28 cellular contexts compared by ENCODE assay signal in genomic region chr3:126972866-126973265, GRCh38. TPM values are rescaled to one million over a fixed set of nuclear protein-coding genes. Genes with fewer than 3 reads are reported as not detected.
DNase-seq lines count a peak whose midpoint lies in the region; ATAC-seq and TF ChIP-seq lines count a peak whose summit lies in the region.
"Had no signal": no experiment of that assay in that cellular context is flagged by ENCODE, and none has a peak within 500 bp of the region (broad histone marks: within the 10 kb centered on the region; RNA-seq: fewer than 3 reads in every experiment).

No MANE protein-coding gene starts in this region.

- no peak for TF ChIP-seq RAD21 in HCT116 (IDR thresholded peaks at IDR 0.05; ENCODE audit: low read depth)

- RAD21 ChIA-PET in HCT116 (lab: Charles Lee; ENCODE audit: low non-redundant PET in 1 of 2, low total read pairs in 2 of 2, uncharacterized antibody in 2 of 2, unreplicated experiment in 2 of 2), result no interaction called here

- intact Hi-C loops in HCT116 (cut with micrococcal nuclease), result no loop called here
- intact Hi-C loops in esophagus muscularis mucosa (cut with DNase I), result no loop called here

- no peaks in the 10 kb centered on the region for H3K36me3 ChIP-seq in DND-41 (ENCODE audit: insufficient read depth, low read length)
- no peaks in the 10 kb centered on the region for H3K36me3 ChIP-seq in HCT116 (ENCODE audit: control insufficient read depth in 1 of 2, insufficient read depth in 2 of 2, low read length in 2 of 2)
- H3K36me3 ChIP-seq in WERI-Rb-1, result no peaks in the 10 kb centered on the region
- H3K36me3 ChIP-seq in mesenchymal stem cell (ENCODE audit: control insufficient read depth in 1 of 2, insufficient read depth in 2 of 2, low read depth in 1 of 2, low read length in 2 of 2), result no peaks in the 10 kb centered on the region
- H3K36me3 ChIP-seq in esophagus muscularis mucosa, result no peaks in the 10 kb centered on the region
- H3K36me3 ChIP-seq: lower lobe of right lung, prostate gland, sigmoid colon, transverse colon had no signal

- H3K4me1 ChIP-seq in DND-41 (ENCODE audit: insufficient read depth, low read length), result no peaks in the 10 kb centered on the region
- H3K4me1 ChIP-seq in HCT116 (ENCODE audit: control insufficient read depth in 1 of 2, insufficient read depth in 2 of 2, low read length in 2 of 2), result no peaks in the 10 kb centered on the region
- H3K4me1 ChIP-seq in mesenchymal stem cell (ENCODE audit: control insufficient read depth, insufficient read depth, low read depth, low read length), result peaks cover 14% of the 10 kb centered on the region
- peaks cover 5 to 15% (median 11%) of the 10 kb centered on the region in 4 donors for H3K4me1 ChIP-seq in esophagus muscularis mucosa
- H3K4me1 ChIP-seq: lower lobe of right lung, prostate gland, transverse colon had no signal

- peak overlapping the region; percentile 32 for H4K8ac ChIP-seq in mesenchymal stem cell (ENCODE audit: low read length)

- POLR2A ChIA-PET in HCT116 (lab: Charles Lee), result no interaction called here

- H3K4me3 ChIP-seq in DND-41 (ENCODE audit: low read depth in 1 of 2, low read length in 2 of 2), result no peak overlapping the region
- H3K4me3 ChIP-seq in HCT116 (replicated peaks in 1 of 2; ENCODE audit: low read depth in 1 of 2, low read length in 2 of 2), result no peak overlapping the region
- no peak overlapping the region for H3K4me3 ChIP-seq in WERI-Rb-1 (ENCODE audit: low read depth, low read length)
- H3K4me3 ChIP-seq in mesenchymal stem cell (ENCODE audit: insufficient read depth in 1 of 2, low read depth in 1 of 2, low read length in 2 of 2), result no peak overlapping the region
- no peak overlapping the region for H3K4me3 ChIP-seq in esophagus muscularis mucosa
- H3K4me3 ChIP-seq: lower lobe of right lung, prostate gland, sigmoid colon, transverse colon had no signal

- H3K79me2 ChIP-seq in DND-41 (ENCODE audit: insufficient read depth, low read length) (no peaks in the 10 kb centered on the region), HCT116 (ENCODE audit: insufficient read depth, low read length) (no peaks in the 10 kb centered on the region)

- H2BK120ac ChIP-seq in mesenchymal stem cell (ENCODE audit: low read depth, low read length), result peak overlapping the region; percentile 90

- no peak for DNase-seq in DND-41
- DNase-seq in HCT116 (ENCODE audit: low read depth, low spot score), result no peak
- DNase-seq in WERI-Rb-1, result no peak
- DNase-seq in mesenchymal stem cell, result no peak
- no peak for DNase-seq in GM19240 (ENCODE audit: insufficient read length, low spot score)
- no peak for DNase-seq in stimulated activated CD4-positive, alpha-beta T cell treated with anti-CD3 and anti-CD28 coated beads, Interleukin-4, amount 100 ng/mL, for 24 hours
- no peak for DNase-seq in esophagus muscularis mucosa (ENCODE audit: extremely low spot score)
- DNase-seq: activated CD4-positive, alpha-beta memory T cell treated with anti-CD3 and anti-CD28 coated beads, Interleukin-2, amount 10 ng/mL, durations not matched to agents 7 days and 5 days; activated CD4-positive, CD25-positive, alpha-beta regulatory T cell treated with anti-CD3 and anti-CD28 coated beads, Interleukin-2, amount 50 U/mL, for 72 hours; activated CD8-positive, alpha-beta memory T cell treated with anti-CD3 and anti-CD28 coated beads, Interleukin-2, amount 50 U/mL, for 4 hours; activated naive CD4-positive, alpha-beta T cell treated with Interleukin-2 at 50 U/mL for 16 hours; dermis blood vessel endothelial cell; DMS53; kidney glomerular epithelial cell; lower lobe of right lung; naive thymus-derived CD8-positive, alpha-beta T cell; NCI-H1436 treated with DMSO at 0.1 percent for 48 hours; NCI-H2107; NCI-H446; NCI-H748 treated with DMSO at 0.1 percent for 48 hours; OCI-M1; sigmoid colon; stimulated activated CD4-positive, alpha-beta T cell treated with anti-CD3 and anti-CD28 coated beads, Interleukin-12 subunit alpha, Interleukin-12 subunit beta, amount 100 ng/mL, for 4 hours; stimulated activated CD4-positive, alpha-beta T cell treated with anti-CD3 and anti-CD28 coated beads, Interleukin-4, amount 100 ng/mL, for 4 hours; transverse colon had no signal

- peak overlapping the region in 1 of 2 experiments; percentile 10 for H3K4ac ChIP-seq in mesenchymal stem cell (ENCODE audit: low read depth in 1 of 2, low read length in 2 of 2)

- CTCF ChIA-PET in HCT116 (lab: Charles Lee), result interaction anchor here (1.1 to 1.2 kb wide), 2 partner anchors 10 to 483 kb away, joined by 3 read pairs; partner anchors contain the start of gene PLXNA1

- H2AFZ ChIP-seq in DND-41 (ENCODE audit: low read depth, low read length), result no peak overlapping the region
- no peak overlapping the region for H2AFZ ChIP-seq in HCT116 (ENCODE audit: low read depth, low read length, poor library complexity, severe bottlenecking)
- H2AFZ ChIP-seq in mesenchymal stem cell (ENCODE audit: low read depth, low read length), result no peak overlapping the region

- BruUV-seq in HCT116 (replicated peaks; lab: Mats Ljungman, UMichigan), result no TSS peak

- peak overlapping the region; percentile 92 for H4K91ac ChIP-seq in mesenchymal stem cell (ENCODE audit: low read length)

- H3K18ac ChIP-seq in mesenchymal stem cell (ENCODE audit: low read depth in 1 of 2, low read length in 2 of 2), result peak overlapping the region; percentile 22 to 91

- H2AK5ac ChIP-seq in mesenchymal stem cell (ENCODE audit: low read length, severe bottlenecking), result no peak overlapping the region

- H3K4me2 ChIP-seq in DND-41 (ENCODE audit: insufficient read depth, low read length) (no peak overlapping the region), HCT116 (ENCODE audit: low read length) (no peak overlapping the region), mesenchymal stem cell (ENCODE audit: low read length, poor library complexity, severe bottlenecking) (no peak overlapping the region)
- H3K4me2 ChIP-seq: KMS-11 had no signal

- H3K9me3 ChIP-seq in DND-41 (ENCODE audit: insufficient read depth, low read length, severe bottlenecking), result peaks cover 18% of the 10 kb centered on the region
- peaks cover 7 to 11% of the 10 kb centered on the region in 2 experiments; a peak in 3 of 4 replicates for H3K9me3 ChIP-seq in HCT116 (ENCODE audit: control insufficient read depth in 1 of 2, insufficient read depth in 1 of 2, low read depth in 1 of 2, low read length in 2 of 2)
- peaks cover 12% of the 10 kb centered on the region for H3K9me3 ChIP-seq in WERI-Rb-1 (ENCODE audit: severe bottlenecking)
- H3K9me3 ChIP-seq in mesenchymal stem cell (ENCODE audit: control insufficient read depth, low read length), result peaks cover 13% of the 10 kb centered on the region
- H3K9me3 ChIP-seq in esophagus muscularis mucosa, result peaks cover 0 to 25% (median 18%) of the 10 kb centered on the region in 4 donors
- H3K9me3 ChIP-seq: prostate gland had no signal

- no peak overlapping the region for H2BK5ac ChIP-seq in mesenchymal stem cell (ENCODE audit: low read depth, low read length, poor library complexity, severe bottlenecking)

- TF ChIP-seq POLR2A in HCT116 (IDR thresholded peaks at IDR 0.05; ENCODE audit: borderline replicate concordance, extremely low read depth, insufficient read depth, insufficient read length) (no peak), esophagus muscularis mucosa (IDR thresholded peaks at IDR 0.05; ENCODE audit: low read depth) (no peak)

- no peaks in the 10 kb centered on the region for H3K79me1 ChIP-seq in mesenchymal stem cell (replicated peaks; ENCODE audit: low read length, poor library complexity, severe bottlenecking)

- no peak overlapping the region for H3K14ac ChIP-seq in mesenchymal stem cell (ENCODE audit: low read length in 2 of 2)

- ATAC-seq in DND-41 (ENCODE audit: insufficient read depth, low read depth), result no peak
- ATAC-seq in HCT116, result peak; percentile 47; the same call in 1 of the 2 replicates
- ATAC-seq: naive thymus-derived CD8-positive, alpha-beta T cell had no signal

- no peaks in the 10 kb centered on the region for H4K20me1 ChIP-seq in DND-41 (ENCODE audit: insufficient read depth, low read length)
- H4K20me1 ChIP-seq in HCT116 (ENCODE audit: insufficient read depth), result no peaks in the 10 kb centered on the region

- H3K27me3 ChIP-seq in DND-41 (ENCODE audit: insufficient read depth, low read length, poor library complexity) (no peaks in the 10 kb centered on the region), HCT116 (ENCODE audit: insufficient read depth, low read length) (no peaks in the 10 kb centered on the region; the same call in 1 of the 2 replicates), WERI-Rb-1 (ENCODE audit: insufficient read depth, low read depth, severe bottlenecking) (no peaks in the 10 kb centered on the region), mesenchymal stem cell (ENCODE audit: control insufficient read depth in 1 of 2, insufficient read depth in 1 of 2, low read length in 2 of 2) (no peaks in the 10 kb centered on the region), esophagus muscularis mucosa (peaks cover 0 to 27% (median 0%) of the 10 kb centered on the region in 4 donors)
- H3K27me3 ChIP-seq: transverse colon had no signal

- no peak for TF ChIP-seq EP300 in esophagus muscularis mucosa (IDR thresholded peaks at IDR 0.05)

- 89% methylated on average over 5 of the region's 5 CpGs for WGBS in mesenchymal stem cell
- WGBS in esophagus muscularis mucosa, result 89% methylated on average over 5 of the region's 5 CpGs

- TF ChIP-seq CTCF in DND-41 (IDR thresholded peaks at IDR 0.05; ENCODE audit: borderline replicate concordance, extremely low read depth, low read length, poor library complexity, severe bottlenecking) (peak; percentile 9), HCT116 (IDR thresholded peaks at IDR 0.05 in 2 of 3, conservative IDR thresholded peaks at IDR 0.05 in 1 of 3; ENCODE audit: borderline replicate concordance in 1 of 3, insufficient read depth in 1 of 3, low read depth in 2 of 3, low read length in 2 of 3) (no peak), WERI-Rb-1 (IDR thresholded peaks at IDR 0.05; ENCODE audit: low read depth, low read length) (peak; percentile 43; the same call in 1 of the 2 replicates), esophagus muscularis mucosa (IDR thresholded peaks at IDR 0.05) (no peak)

- H3K9ac ChIP-seq in DND-41 (ENCODE audit: low read depth, low read length) (no peak overlapping the region), HCT116 (ENCODE audit: low read length) (no peak overlapping the region), mesenchymal stem cell (ENCODE audit: low read length) (no peak overlapping the region)
- H3K9ac ChIP-seq: KMS-11 had no signal

- H3K23ac ChIP-seq in mesenchymal stem cell (ENCODE audit: low read length in 2 of 2), result no peak overlapping the region

- peak overlapping the region; percentile 20 to 49 for H2BK12ac ChIP-seq in mesenchymal stem cell (ENCODE audit: low read length in 2 of 2)

- H2BK15ac ChIP-seq in mesenchymal stem cell (ENCODE audit: low read depth, poor library complexity, severe bottlenecking), result peak overlapping the region; percentile 82

- H3K27ac ChIP-seq in DND-41 (ENCODE audit: low read length) (no peak overlapping the region), HCT116 (ENCODE audit: low read depth, low read length) (no peak overlapping the region), WERI-Rb-1 (no peak overlapping the region), mesenchymal stem cell (ENCODE audit: low read length, poor library complexity, severe bottlenecking) (no peak overlapping the region), esophagus muscularis mucosa (replicated peaks in 1 of 4) (no peak overlapping the region)
- H3K27ac ChIP-seq: HL-60, KMS-11, lower lobe of right lung, prostate gland had no signal

- no peaks in the 10 kb centered on the region for H3K9me2 ChIP-seq in HCT116 (ENCODE audit: insufficient read depth)

RNA-seq across cellular contexts. Expression of gene PLXNA1, which starts 10.0 kb away (rescaled TPM):
- total RNA-seq in HCT116 (2021; ENCODE audit: unreplicated experiment) (30.3 TPM), esophagus muscularis mucosa (10 to 100 TPM; 33.6 to 82.4 (median 47.0) TPM)
- polyA plus RNA-seq in HCT116 (2012), result 26.1 and 35.2 TPM in 2 replicates
- polyA plus RNA-seq in mesenchymal stem cell (2013, experiment 1 of 2), result 51.0 TPM
- polyA plus RNA-seq in mesenchymal stem cell (2013, experiment 2 of 2), result 49.9 TPM

Comparison
In these comparisons a context has a peak if more than half of its experiments do, and no peak if none do; other contexts are left out.
1. CTCF ChIP-seq: peak in DND-41 (single experiment) and WERI-Rb-1 (single experiment); none in HCT116 (0 of 3) and esophagus muscularis mucosa (0 of 3).